In genomic region chrX:153878969-153879653, GRCh38 we compare ENCODE assay signal across 1 cellular context.
TF ChIP-seq lines count a peak whose summit lies in the region.

No MANE protein-coding gene starts in this region.

TF ChIP-seq in H1, 55 proteins besides CTCF, POLR2A, EP300 and RAD21:
- TF ChIP-seq TCF12 (IDR thresholded peaks at IDR 0.05; ENCODE audit: low read depth, low read length) (0 out of 2 replicates have a peak, but pooled peaks have one; percentile 3), SIN3A (conservative IDR thresholded peaks at IDR 0.05 in 1 of 2, IDR thresholded peaks at IDR 0.05 in 1 of 2; ENCODE audit: low read depth in 1 of 2, low read length in 2 of 2) (0 out of 4 replicates have a peak, but pooled peaks of 1 of the 2 experiments have one; percentile 55), NANOG (IDR thresholded peaks at IDR 0.05; ENCODE audit: insufficient read depth, low read depth, low read length, poor library complexity, severe bottlenecking) (peak; percentile 40), TAF7 (optimal IDR thresholded peaks at IDR 0.05; ENCODE audit: borderline replicate concordance, low read depth, low read length) (no peak), YY1 (IDR thresholded peaks at IDR 0.05; ENCODE audit: low read depth, low read length) (no peak), TEAD4 (IDR thresholded peaks at IDR 0.05; ENCODE audit: low read depth, low read length) (peak; percentile 20; the same call in 1 of the 2 replicates)
